In the genomic region with DNA sequence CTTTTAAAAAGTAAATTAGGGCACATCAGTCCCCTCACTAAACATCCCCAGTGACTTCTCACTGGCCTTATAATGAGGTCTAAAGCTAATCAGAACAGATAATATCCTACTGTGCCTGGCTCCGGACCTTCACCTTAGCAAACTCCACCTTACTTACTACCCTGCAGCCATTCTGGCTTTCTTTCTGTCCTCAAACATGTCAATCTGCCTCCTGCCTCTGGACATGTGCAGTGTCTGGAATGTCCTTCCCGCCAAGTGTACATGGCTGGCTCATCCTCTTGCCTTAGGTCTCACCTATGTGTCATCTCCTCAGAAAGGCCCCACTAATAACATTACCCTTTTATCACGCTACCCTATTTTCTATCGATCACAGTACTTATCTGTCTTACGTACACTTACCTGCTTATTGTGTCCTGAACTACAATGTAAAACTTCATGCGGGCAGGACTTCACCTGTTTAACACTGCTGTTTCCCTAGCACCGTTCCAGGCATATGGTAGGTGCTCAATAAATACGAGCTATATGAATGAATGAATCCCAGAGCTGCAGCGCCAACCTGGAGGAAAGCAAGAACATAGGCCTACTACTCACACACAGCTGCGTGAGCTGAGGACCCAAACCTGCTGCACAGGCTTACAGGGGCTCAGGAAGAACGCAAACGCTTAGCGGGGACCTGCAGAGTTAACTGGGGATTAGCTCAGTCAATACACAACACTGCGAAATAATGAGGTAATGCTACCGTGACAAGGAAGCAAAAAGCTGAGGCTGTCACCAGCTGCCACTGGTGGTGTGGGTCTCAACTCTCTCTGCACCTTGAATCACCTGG, we compare ENCODE assay signal across 8 cellular contexts. TPM values are rescaled to one million over a fixed set of nuclear protein-coding genes. Genes with fewer than 3 reads are reported as not detected.
DNase-seq lines count a peak whose midpoint lies in the region; ATAC-seq and TF ChIP-seq lines count a peak whose summit lies in the region.

No MANE protein-coding gene starts in this region.

- no peaks in the 10 kb centered on the region for H3K27me3 ChIP-seq in mononuclear cell (ENCODE audit: insufficient read depth, low read length)

- peaks cover 22% of the 10 kb centered on the region for H3K4me1 ChIP-seq in mononuclear cell (ENCODE audit: insufficient read depth, low read length)

- peaks cover 20% of the 10 kb centered on the region for H3K36me3 Mint-ChIP-seq in brain

- H3K9me3 Mint-ChIP-seq in brain = peaks cover 0 to 3% (median 0%) of the 10 kb centered on the region in 5 experiments

- H3K4me1 Mint-ChIP-seq in brain = peaks cover 53% of the 10 kb centered on the region

- H3K4me3 ChIP-seq in mononuclear cell (ENCODE audit: low read length) = peak overlapping the region; percentile 89

- DNase-seq in DMS53 (lab: John Stamatoyannopoulos, UW) = peak; percentile 90
- no peak for DNase-seq in inferior parietal cortex (ENCODE audit: extremely low spot score)
- no peak for DNase-seq in activated CD4-positive, alpha-beta T cell treated with anti-CD3 and anti-CD28 coated beads, Interleukin-2, amount 50 U/mL, for 4 hours

- peak overlapping the region; percentile 99 to 100 (median 99) for H3K27ac Mint-ChIP-seq in brain

- TF ChIP-seq CTCF in brain (conservative IDR thresholded peaks at IDR 0.05) = no peak

- ATAC-seq in HG03565 (IDR thresholded peaks at IDR 0.05; ENCODE audit: unreplicated experiment) (no peak), GM21576 (IDR thresholded peaks at IDR 0.05; ENCODE audit: unreplicated experiment) (no peak)

- peak overlapping the region; percentile 95 for H3K27ac ChIP-seq in KOPT-K1 (ENCODE audit: low read depth, low read length, poor library complexity, severe bottlenecking)

- no peaks in the 10 kb centered on the region for H3K9me3 ChIP-seq in KOPT-K1 (ENCODE audit: insufficient read depth, low read length, poor library complexity, severe bottlenecking)
- no peaks in the 10 kb centered on the region for H3K9me3 ChIP-seq in mononuclear cell (ENCODE audit: low read depth, low read length)

- H3K4me3 Mint-ChIP-seq in brain = peak overlapping the region; percentile 93 to 98 (median 97)

- H3K27me3 Mint-ChIP-seq in brain = peaks cover 3% of the 10 kb centered on the region

- H3K36me3 ChIP-seq in KOPT-K1 (ENCODE audit: insufficient read depth, low read length) = peaks cover 42% of the 10 kb centered on the region

RNA-seq across cellular contexts. Expression of a gene that starts 1.0 kb away (rescaled TPM):
- 148 TPM for polyA plus RNA-seq in brain (ENCODE audit: insufficient read depth, low read depth, low replicate concordance)
- 2.4 TPM for total RNA-seq in mononuclear cell

RNA-seq across cellular contexts. Expression of a gene that starts 36.2 kb away (rescaled TPM):
- 6.4 TPM for polyA plus RNA-seq in brain (ENCODE audit: insufficient read depth, low read depth, low replicate concordance)
- total RNA-seq in mononuclear cell = not detected
